In genomic region chr19:2900296-2901252, GRCh38 we compare ENCODE assay signal across 8 cellular contexts. TPM values are rescaled to one million over a fixed set of nuclear protein-coding genes. Genes with fewer than 3 reads are reported as not detected.
DNase-seq lines count a peak whose midpoint lies in the region; ATAC-seq, FAIRE-seq and TF ChIP-seq lines count a peak whose summit lies in the region.

Gene ZNF57 (plus strand): TSS chr19:2900928. CDS start chr19:2901046, 118 bp downstream.

- H3K4me1 Mint-ChIP-seq in progenitor cell of endocrine pancreas (ENCODE audit: low read depth): peaks cover 5% of the 10 kb centered on the region

- peak; percentile 96 for DNase-seq in GM12891 (ENCODE audit: insufficient read length, low spot score)
- peak; percentile 98 for DNase-seq in NCI-H146 (lab: John Stamatoyannopoulos, UW)
- peak; percentile 91 to 99 (median 98) for DNase-seq in T-helper 2 cell
- peak; percentile 76 to 100 (median 99) for DNase-seq in anterior cingulate cortex (lab: John Stamatoyannopoulos, UW)
- DNase-seq in left ventricle myocardium superior: peak; percentile 100
- DNase-seq in progenitor cell of endocrine pancreas (ENCODE audit: low spot score, unreplicated experiment): peak; percentile 97

- H3K4me1 ChIP-seq in urinary bladder (ENCODE audit: insufficient read depth): peaks cover 1% of the 10 kb centered on the region

- no peaks in the 10 kb centered on the region for H3K36me3 ChIP-seq in urinary bladder (ENCODE audit: insufficient read depth)

- H3K36me3 Mint-ChIP-seq in progenitor cell of endocrine pancreas (ENCODE audit: insufficient read depth): peaks cover 3% of the 10 kb centered on the region

- H3K4me3 ChIP-seq in urinary bladder (ENCODE audit: low read depth, low read length): peak within 1 kb of the TSS; percentile 50

- H3K27ac ChIP-seq in urinary bladder (ENCODE audit: low read depth): peak within 1 kb of the TSS; percentile 61

- peak; percentile 93 for FAIRE-seq in GM12891 (lab: Jason Lieb, UNC)

- peak within 1 kb of the TSS; percentile 97 for H3K4me3 Mint-ChIP-seq in progenitor cell of endocrine pancreas (ENCODE audit: low read depth)

- H3K27ac Mint-ChIP-seq in progenitor cell of endocrine pancreas: peak within 1 kb of the TSS; percentile 97

- H3K9me3 Mint-ChIP-seq in progenitor cell of endocrine pancreas (ENCODE audit: low read depth): peaks cover 12% of the 10 kb centered on the region

- TF ChIP-seq POLR2A in GM12891 (IDR thresholded peaks at IDR 0.05; ENCODE audit: low read depth, low read length): no peak

- peak; percentile 96 for ATAC-seq in HG02798 (IDR thresholded peaks at IDR 0.05; ENCODE audit: poor library complexity, unreplicated experiment)
- peak; percentile 99 for ATAC-seq in left ventricle myocardium superior

- intact Hi-C loops in left ventricle myocardium superior (cut with micrococcal nuclease): no loop called here

- no peaks in the 10 kb centered on the region for H3K27me3 Mint-ChIP-seq in progenitor cell of endocrine pancreas

- under 1% methylated on average over 100 of the region's 100 CpGs for WGBS in urinary bladder

- no peak for TF ChIP-seq CTCF in progenitor cell of endocrine pancreas (IDR thresholded peaks at IDR 0.05; ENCODE audit: unreplicated experiment)

TF ChIP-seq in GM12891, 5 proteins besides CTCF, POLR2A, EP300 and RAD21:
- TF ChIP-seq POLR2AphosphoS5 (IDR thresholded peaks at IDR 0.05; ENCODE audit: low read depth, low read length) (no peak), SPI1 (IDR thresholded peaks at IDR 0.05; ENCODE audit: low read depth, low read length) (0 out of 2 replicates have a peak, but pooled peaks have one; percentile 3)

RNA-seq across cellular contexts. Expression of gene ZNF57, which starts in this region (rescaled TPM):
- polyA plus RNA-seq in GM12891 (2012; ENCODE audit: low read depth, missing spikeins): 1.9 TPM
- total RNA-seq in left ventricle myocardium superior: 3.9 TPM
- total RNA-seq in progenitor cell of endocrine pancreas: 3.8 and 5.3 TPM in 2 replicates
- total RNA-seq in urinary bladder: 5.1 TPM
- 4.4 TPM for polyA plus RNA-seq in urinary bladder

Comparison
In these comparisons a context has a peak if more than half of its experiments do, and no peak if none do; other contexts are left out.
1. Peak in every context shown above with its lines: DNase-seq, ATAC-seq, H3K4me3 ChIP-seq and H3K27ac ChIP-seq.